Comparison of ENCODE assay signal across 27 cellular contexts in genomic region chr4:100936676-100937390, GRCh38.
A peak's percentile ranks its signal among the peaks of the same experiment; 100 is the strongest.
DNase-seq lines count a peak whose midpoint lies in the region; ATAC-seq, FAIRE-seq and TF ChIP-seq lines count a peak whose summit lies in the region.
"Had no signal": no experiment of that assay in that cellular context is flagged by ENCODE, and none has a peak within 500 bp of the region (broad histone marks: within the 10 kb centered on the region; RNA-seq: fewer than 3 reads in every experiment).

No MANE protein-coding gene starts in this region.

- H3K27ac Mint-ChIP-seq in nephron = peak overlapping the region in 2 of 3 experiments; percentile 31 to 40
- H3K27ac Mint-ChIP-seq in activated T-helper 2 cell treated with anti-CD3 and anti-CD28 coated beads, Interferon-gamma antibody, Interleukin-2, Interleukin-4, amounts not matched to agents 10 μg/mL and 5 μg/mL and 100 μg/mL, durations not matched to agents 14 hours and 24 hours and 36 hours = no peak overlapping the region
- H3K27ac Mint-ChIP-seq in activated CD8-positive, alpha-beta T cell treated with anti-CD3 and anti-CD28 coated beads, Interleukin-2, amount 10 ng/mL, durations not matched to agents 7 days and 5 days = no peak overlapping the region
- H3K27ac Mint-ChIP-seq in CD4-positive, alpha-beta memory T cell = no peak overlapping the region
- H3K27ac Mint-ChIP-seq: activated CD4-positive, alpha-beta T cell treated with anti-CD3 and anti-CD28 coated beads, Interleukin-2, amount 10 ng/mL, durations not matched to agents 24 days and 14 days; activated T-cell treated with anti-CD3 and anti-CD28 coated beads, Interleukin-2, amount 50 U/mL, for 24 hours; GM23338; natural killer cell had no signal

- intact Hi-C loops in activated T-helper 2 cell treated with anti-CD3 and anti-CD28 coated beads, Interferon-gamma antibody, Interleukin-2, Interleukin-4, amounts not matched to agents 10 μg/mL and 5 μg/mL and 100 μg/mL, durations not matched to agents 14 hours and 24 hours and 36 hours (cut with micrococcal nuclease) = no loop called here
- intact Hi-C loops in CD4-positive, alpha-beta memory T cell (cut with micrococcal nuclease) = no loop called here

- H3K27me3 ChIP-seq in CD4-positive, alpha-beta memory T cell (ENCODE audit: insufficient read depth, low read length) = no peaks in the 10 kb centered on the region
- H3K27me3 ChIP-seq: esophagus muscularis mucosa, gastroesophageal sphincter, upper lobe of right lung had no signal

- TF ChIP-seq CTCF in D721Med (IDR thresholded peaks at IDR 0.05; ENCODE audit: insufficient read depth, missing control alignments) (no peak), astrocyte of the spinal cord (IDR thresholded peaks at IDR 0.05; ENCODE audit: low read depth, low read length) (no peak), nephron (IDR thresholded peaks at IDR 0.05; ENCODE audit: unreplicated experiment in 3 of 3) (no peak)

- peaks cover 14% of the 10 kb centered on the region for H3K4me1 ChIP-seq in CD4-positive, alpha-beta memory T cell (ENCODE audit: insufficient read depth, low read length)
- H3K4me1 ChIP-seq: gastroesophageal sphincter, upper lobe of right lung had no signal

- in situ Hi-C loops in astrocyte of the spinal cord (cut with HindIII; ENCODE audit: low sequenced_read_pairs) = no loop called here

- no peaks in the 10 kb centered on the region for H3K27me3 Mint-ChIP-seq in nephron (ENCODE audit: low read depth)
- H3K27me3 Mint-ChIP-seq in activated T-helper 2 cell treated with anti-CD3 and anti-CD28 coated beads, Interferon-gamma antibody, Interleukin-2, Interleukin-4, amounts not matched to agents 10 μg/mL and 5 μg/mL and 100 μg/mL, durations not matched to agents 14 hours and 24 hours and 36 hours (ENCODE audit: low read depth) = peaks cover 5% of the 10 kb centered on the region
- peaks cover 12% of the 10 kb centered on the region for H3K27me3 Mint-ChIP-seq in activated CD8-positive, alpha-beta T cell treated with anti-CD3 and anti-CD28 coated beads, Interleukin-2, amount 10 ng/mL, durations not matched to agents 7 days and 5 days (ENCODE audit: low read depth)
- H3K27me3 Mint-ChIP-seq in CD4-positive, alpha-beta memory T cell = no peaks in the 10 kb centered on the region
- H3K27me3 Mint-ChIP-seq: central memory CD8-positive, alpha-beta T cell had no signal

- POLR2A ChIA-PET in activated CD8-positive, alpha-beta T cell treated with anti-CD3 and anti-CD28 coated beads, Interleukin-2, amount 10 ng/mL, durations not matched to agents 7 days and 5 days (lab: Charles Lee) = no interaction called here
- POLR2A ChIA-PET in CD4-positive, alpha-beta memory T cell (lab: Charles Lee; ENCODE audit: partially characterized antibody) = no interaction called here

- no peak overlapping the region for H3K27ac ChIP-seq in CD4-positive, alpha-beta memory T cell (ENCODE audit: low read depth, low read length)
- H3K27ac ChIP-seq: esophagus muscularis mucosa, gastroesophageal sphincter, skin epidermis, upper lobe of right lung, VCaP had no signal

- no peak overlapping the region for H3K4me3 ChIP-seq in astrocyte of the spinal cord (ENCODE audit: low read depth, low read length)
- H3K4me3 ChIP-seq in CD4-positive, alpha-beta memory T cell (ENCODE audit: low read length in 2 of 2) = no peak overlapping the region
- H3K4me3 ChIP-seq: esophagus muscularis mucosa, gastroesophageal sphincter, GM23338, lung, mucosa of descending colon, skin epidermis, upper lobe of right lung had no signal

- CTCF ChIA-PET in activated CD8-positive, alpha-beta T cell treated with anti-CD3 and anti-CD28 coated beads, Interleukin-2, amount 10 ng/mL, durations not matched to agents 7 days and 5 days (lab: Charles Lee) = no interaction called here
- CTCF ChIA-PET in CD4-positive, alpha-beta memory T cell (lab: Charles Lee; ENCODE audit: partially characterized antibody) = interaction anchor here (0.7 to 1.1 kb wide), 3 partner anchors 23 to 794 kb away, joined by 3 read pairs; no protein-coding TSS in a partner anchor

- DNase-seq in D721Med (ENCODE audit: insufficient read length, low spot score) (no peak), NCI-H446 (lab: John Stamatoyannopoulos, UW) (peak; percentile 42 to 77), astrocyte of the spinal cord (ENCODE audit: low read depth, low spot score) (peak; percentile 9)
- DNase-seq in activated T-helper 2 cell treated with anti-CD3 and anti-CD28 coated beads, Interferon-gamma antibody, Interleukin-2, Interleukin-4, amounts not matched to agents 10 μg/mL and 5 μg/mL and 100 μg/mL, durations not matched to agents 14 hours and 24 hours and 36 hours (ENCODE audit: low spot score) = no peak
- DNase-seq in activated CD8-positive, alpha-beta T cell treated with anti-CD3 and anti-CD28 coated beads, Interleukin-2, amount 10 ng/mL, durations not matched to agents 7 days and 5 days = no peak
- no peak for DNase-seq in CD4-positive, alpha-beta memory T cell
- DNase-seq: activated CD4-positive, alpha-beta T cell treated with anti-CD3 and anti-CD28 coated beads, Interleukin-2, amount 10 ng/mL, durations not matched to agents 24 days and 14 days; activated T-cell treated with anti-CD3 and anti-CD28 coated beads, Interleukin-2, amount 50 U/mL, for 24 hours; dermis blood vessel endothelial cell; hypothalamus; mucosa of descending colon; natural killer cell; NCI-H748 treated with DMSO at 0.1 percent for 48 hours; stimulated activated naive CD4-positive, alpha-beta T cell treated with Interleukin-2 at 50 U/mL for 16 hours; T1000; upper lobe of right lung had no signal

- H3K36me3 ChIP-seq in CD4-positive, alpha-beta memory T cell (ENCODE audit: insufficient read depth, low read length) = no peaks in the 10 kb centered on the region
- H3K36me3 ChIP-seq: esophagus muscularis mucosa, gastroesophageal sphincter, upper lobe of right lung had no signal

- peaks cover 9% of the 10 kb centered on the region for H3K4me1 Mint-ChIP-seq in nephron
- H3K4me1 Mint-ChIP-seq in activated T-helper 2 cell treated with anti-CD3 and anti-CD28 coated beads, Interferon-gamma antibody, Interleukin-2, Interleukin-4, amounts not matched to agents 10 μg/mL and 5 μg/mL and 100 μg/mL, durations not matched to agents 14 hours and 24 hours and 36 hours (ENCODE audit: low read depth) = peaks cover 6% of the 10 kb centered on the region
- peaks cover 4% of the 10 kb centered on the region for H3K4me1 Mint-ChIP-seq in activated CD8-positive, alpha-beta T cell treated with anti-CD3 and anti-CD28 coated beads, Interleukin-2, amount 10 ng/mL, durations not matched to agents 7 days and 5 days (ENCODE audit: low read depth)
- peaks cover 11 to 21% (median 14%) of the 10 kb centered on the region in 4 donors for H3K4me1 Mint-ChIP-seq in CD4-positive, alpha-beta memory T cell
- H3K4me1 Mint-ChIP-seq: GM23338 had no signal

- H3K9me3 Mint-ChIP-seq in nephron = peaks cover 3% of the 10 kb centered on the region
- no peaks in the 10 kb centered on the region for H3K9me3 Mint-ChIP-seq in activated T-helper 2 cell treated with anti-CD3 and anti-CD28 coated beads, Interferon-gamma antibody, Interleukin-2, Interleukin-4, amounts not matched to agents 10 μg/mL and 5 μg/mL and 100 μg/mL, durations not matched to agents 14 hours and 24 hours and 36 hours
- no peaks in the 10 kb centered on the region for H3K9me3 Mint-ChIP-seq in activated CD8-positive, alpha-beta T cell treated with anti-CD3 and anti-CD28 coated beads, Interleukin-2, amount 10 ng/mL, durations not matched to agents 7 days and 5 days (ENCODE audit: insufficient read depth)
- no peaks in the 10 kb centered on the region for H3K9me3 Mint-ChIP-seq in CD4-positive, alpha-beta memory T cell
- H3K9me3 Mint-ChIP-seq: activated CD4-positive, alpha-beta T cell treated with anti-CD3 and anti-CD28 coated beads, Interleukin-2, amount 10 ng/mL, durations not matched to agents 24 days and 14 days; activated T-cell treated with anti-CD3 and anti-CD28 coated beads, Interleukin-2, amount 50 U/mL, for 24 hours; central memory CD8-positive, alpha-beta T cell; GM23338; natural killer cell had no signal

- peak; percentile 69 for FAIRE-seq in D721Med (lab: Jason Lieb, UNC)
- FAIRE-seq: A204.1, astrocyte had no signal

- no peaks in the 10 kb centered on the region for H3K9me3 ChIP-seq in CD4-positive, alpha-beta memory T cell (ENCODE audit: control insufficient read depth in 1 of 2, low read length in 2 of 2)
- H3K9me3 ChIP-seq: gastroesophageal sphincter, mucosa of descending colon, upper lobe of right lung had no signal

- no peak overlapping the region for H3K4me3 Mint-ChIP-seq in nephron
- H3K4me3 Mint-ChIP-seq in activated T-helper 2 cell treated with anti-CD3 and anti-CD28 coated beads, Interferon-gamma antibody, Interleukin-2, Interleukin-4, amounts not matched to agents 10 μg/mL and 5 μg/mL and 100 μg/mL, durations not matched to agents 14 hours and 24 hours and 36 hours (ENCODE audit: low read depth) = no peak overlapping the region
- no peak overlapping the region for H3K4me3 Mint-ChIP-seq in activated CD8-positive, alpha-beta T cell treated with anti-CD3 and anti-CD28 coated beads, Interleukin-2, amount 10 ng/mL, durations not matched to agents 7 days and 5 days
- H3K4me3 Mint-ChIP-seq in CD4-positive, alpha-beta memory T cell = no peak overlapping the region
- H3K4me3 Mint-ChIP-seq: activated CD4-positive, alpha-beta T cell treated with anti-CD3 and anti-CD28 coated beads, Interleukin-2, amount 10 ng/mL, durations not matched to agents 24 days and 14 days; activated T-cell treated with anti-CD3 and anti-CD28 coated beads, Interleukin-2, amount 50 U/mL, for 24 hours; central memory CD8-positive, alpha-beta T cell; GM23338; natural killer cell had no signal

- ATAC-seq in esophagus mucosa = no peak
- ATAC-seq in activated CD8-positive, alpha-beta T cell treated with anti-CD3 and anti-CD28 coated beads, Interleukin-2, amount 10 ng/mL, durations not matched to agents 7 days and 5 days = no peak
- ATAC-seq: gastroesophageal sphincter, GM23338, mucosa of descending colon, natural killer cell, upper lobe of right lung had no signal

- no peaks in the 10 kb centered on the region for H3K36me3 Mint-ChIP-seq in nephron (ENCODE audit: low read depth)
- H3K36me3 Mint-ChIP-seq in activated T-helper 2 cell treated with anti-CD3 and anti-CD28 coated beads, Interferon-gamma antibody, Interleukin-2, Interleukin-4, amounts not matched to agents 10 μg/mL and 5 μg/mL and 100 μg/mL, durations not matched to agents 14 hours and 24 hours and 36 hours (ENCODE audit: low read depth) = no peaks in the 10 kb centered on the region
- no peaks in the 10 kb centered on the region for H3K36me3 Mint-ChIP-seq in activated CD8-positive, alpha-beta T cell treated with anti-CD3 and anti-CD28 coated beads, Interleukin-2, amount 10 ng/mL, durations not matched to agents 7 days and 5 days (ENCODE audit: low read depth)
- no peaks in the 10 kb centered on the region for H3K36me3 Mint-ChIP-seq in CD4-positive, alpha-beta memory T cell
- H3K36me3 Mint-ChIP-seq: natural killer cell had no signal

Comparison
In these comparisons a context has a peak if more than half of its experiments do, and no peak if none do; other contexts are left out.
1. DNase-seq: peak in NCI-H446 (2 of 2) and astrocyte of the spinal cord (single experiment); none in D721Med (single experiment), activated T-helper 2 cell treated with anti-CD3 and anti-CD28 coated beads, Interferon-gamma antibody, Interleukin-2, Interleukin-4, amounts not matched to agents 10 μg/mL and 5 μg/mL and 100 μg/mL, durations not matched to agents 14 hours and 24 hours and 36 hours (single experiment), activated CD8-positive, alpha-beta T cell treated with anti-CD3 and anti-CD28 coated beads, Interleukin-2, amount 10 ng/mL, durations not matched to agents 7 days and 5 days (single experiment) and CD4-positive, alpha-beta memory T cell (0 of 5).
2. H3K27ac Mint-ChIP-seq: peak in nephron (2 of 3); none in activated T-helper 2 cell treated with anti-CD3 and anti-CD28 coated beads, Interferon-gamma antibody, Interleukin-2, Interleukin-4, amounts not matched to agents 10 μg/mL and 5 μg/mL and 100 μg/mL, durations not matched to agents 14 hours and 24 hours and 36 hours (single experiment), activated CD8-positive, alpha-beta T cell treated with anti-CD3 and anti-CD28 coated beads, Interleukin-2, amount 10 ng/mL, durations not matched to agents 7 days and 5 days (single experiment) and CD4-positive, alpha-beta memory T cell (0 of 7).